Comparison of ENCODE assay signal across 1 cellular context in the genomic region with DNA sequence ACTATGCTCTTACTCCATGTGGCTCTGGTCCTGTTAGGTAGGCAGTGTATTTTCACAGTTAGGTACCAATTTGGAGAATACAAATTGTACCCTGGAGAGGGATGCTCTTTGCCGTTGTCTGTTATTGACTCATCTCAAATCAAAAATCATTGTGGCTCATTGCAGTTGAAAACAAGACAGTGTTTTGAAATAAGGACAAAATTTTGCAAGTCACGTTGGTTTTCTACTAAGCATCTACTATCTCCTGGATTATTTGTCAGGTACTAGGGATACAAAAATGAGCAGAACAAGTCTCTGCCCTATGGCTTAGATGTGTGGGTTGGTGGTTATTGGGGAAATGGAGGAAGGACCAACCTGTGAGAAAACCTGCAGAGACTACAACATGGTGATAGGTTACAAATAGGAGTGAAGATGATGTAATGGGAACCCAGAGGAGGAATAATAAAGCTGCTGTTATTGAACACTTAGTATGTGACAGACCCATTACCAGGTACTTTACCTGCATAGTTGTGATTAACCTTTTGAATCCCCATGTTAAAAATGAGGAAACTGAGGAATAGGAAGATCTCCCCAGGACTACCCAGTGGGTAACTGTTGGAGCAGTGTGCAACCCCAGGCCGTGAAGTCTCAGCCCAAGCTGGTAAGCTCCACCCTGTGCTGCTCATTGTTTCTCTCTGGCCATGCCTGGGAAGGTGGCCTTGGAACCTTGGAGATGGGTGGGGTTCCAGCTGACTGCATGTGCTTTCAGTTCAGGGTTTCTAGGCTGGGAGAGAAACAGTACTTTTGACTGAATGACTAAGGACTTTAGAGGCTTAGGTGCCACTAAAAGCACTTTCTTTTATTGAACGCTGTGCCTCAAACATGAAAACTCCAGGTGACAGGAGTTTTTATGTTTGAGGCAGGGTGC.
TF ChIP-seq lines count a peak whose summit lies in the region.

No MANE protein-coding gene starts in this region.

TF ChIP-seq in HepG2, 621 proteins besides CTCF, POLR2A, EP300 and RAD21 (continued from another document and continues in another):
- TF ChIP-seq, protein P1, sequence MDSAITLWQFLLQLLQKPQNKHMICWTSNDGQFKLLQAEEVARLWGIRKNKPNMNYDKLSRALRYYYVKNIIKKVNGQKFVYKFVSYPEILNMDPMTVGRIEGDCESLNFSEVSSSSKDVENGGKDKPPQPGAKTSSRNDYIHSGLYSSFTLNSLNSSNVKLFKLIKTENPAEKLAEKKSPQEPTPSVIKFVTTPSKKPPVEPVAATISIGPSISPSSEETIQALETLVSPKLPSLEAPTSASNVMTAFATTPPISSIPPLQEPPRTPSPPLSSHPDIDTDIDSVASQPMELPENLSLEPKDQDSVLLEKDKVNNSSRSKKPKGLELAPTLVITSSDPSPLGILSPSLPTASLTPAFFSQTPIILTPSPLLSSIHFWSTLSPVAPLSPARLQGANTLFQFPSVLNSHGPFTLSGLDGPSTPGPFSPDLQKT (CRISPR knock-in tag; IDR thresholded peaks at IDR 0.05; ENCODE audit: borderline replicate concordance): no peak
- TF ChIP-seq ZNF746 (CRISPR knock-in tag; IDR thresholded peaks at IDR 0.05): no peak
- TF ChIP-seq, protein P2, sequence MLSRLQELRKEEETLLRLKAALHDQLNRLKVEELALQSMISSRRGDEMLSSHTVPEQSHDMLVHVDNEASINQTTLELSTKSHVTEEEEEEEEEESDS (CRISPR knock-in tag; IDR thresholded peaks at IDR 0.05; ENCODE audit: borderline replicate concordance): no peak
- TF ChIP-seq ARHGAP35 (CRISPR knock-in tag; IDR thresholded peaks at IDR 0.05; ENCODE audit: borderline replicate concordance): no peak
- no peak for TF ChIP-seq ZNF446 (CRISPR knock-in tag; IDR thresholded peaks at IDR 0.05)
- TF ChIP-seq POLR2AphosphoS5 (IDR thresholded peaks at IDR 0.05; ENCODE audit: low read depth, low read length): no peak
- TF ChIP-seq, protein P3, sequence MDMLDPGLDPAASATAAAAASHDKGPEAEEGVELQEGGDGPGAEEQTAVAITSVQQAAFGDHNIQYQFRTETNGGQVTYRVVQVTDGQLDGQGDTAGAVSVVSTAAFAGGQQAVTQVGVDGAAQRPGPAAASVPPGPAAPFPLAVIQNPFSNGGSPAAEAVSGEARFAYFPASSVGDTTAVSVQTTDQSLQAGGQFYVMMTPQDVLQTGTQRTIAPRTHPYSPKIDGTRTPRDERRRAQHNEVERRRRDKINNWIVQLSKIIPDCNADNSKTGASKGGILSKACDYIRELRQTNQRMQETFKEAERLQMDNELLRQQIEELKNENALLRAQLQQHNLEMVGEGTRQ (IDR thresholded peaks at IDR 0.05; ENCODE audit: low read depth, low read length): no peak
- TF ChIP-seq, protein P3 (CRISPR knock-in tag; IDR thresholded peaks at IDR 0.05; ENCODE audit: borderline replicate concordance): no peak
- TF ChIP-seq RFX1 (IDR thresholded peaks at IDR 0.05): no peak
- TF ChIP-seq ZBTB42 (CRISPR knock-in tag; IDR thresholded peaks at IDR 0.05): no peak
- TF ChIP-seq LCORL (IDR thresholded peaks at IDR 0.05): no peak
- peak; percentile 68; the same call in 1 of the 2 replicates for TF ChIP-seq LCORL (CRISPR knock-in tag; IDR thresholded peaks at IDR 0.05)
- no peak for TF ChIP-seq HNRNPL (IDR thresholded peaks at IDR 0.05; ENCODE audit: low read depth, low read length)
- TF ChIP-seq ZNF556 (CRISPR knock-in tag; IDR thresholded peaks at IDR 0.05; ENCODE audit: borderline replicate concordance): no peak
- no peak for TF ChIP-seq RFXAP (CRISPR knock-in tag; IDR thresholded peaks at IDR 0.05; ENCODE audit: borderline replicate concordance)
- TF ChIP-seq ZNF747 (CRISPR knock-in tag; IDR thresholded peaks at IDR 0.05; ENCODE audit: borderline replicate concordance): peak; percentile 21; the same call in 1 of the 2 replicates
- TF ChIP-seq FOSL1 (CRISPR knock-in tag; IDR thresholded peaks at IDR 0.05; ENCODE audit: borderline replicate concordance): no peak
- TF ChIP-seq MZF1 (CRISPR knock-in tag; IDR thresholded peaks at IDR 0.05; ENCODE audit: borderline replicate concordance): no peak
- TF ChIP-seq, protein P4, sequence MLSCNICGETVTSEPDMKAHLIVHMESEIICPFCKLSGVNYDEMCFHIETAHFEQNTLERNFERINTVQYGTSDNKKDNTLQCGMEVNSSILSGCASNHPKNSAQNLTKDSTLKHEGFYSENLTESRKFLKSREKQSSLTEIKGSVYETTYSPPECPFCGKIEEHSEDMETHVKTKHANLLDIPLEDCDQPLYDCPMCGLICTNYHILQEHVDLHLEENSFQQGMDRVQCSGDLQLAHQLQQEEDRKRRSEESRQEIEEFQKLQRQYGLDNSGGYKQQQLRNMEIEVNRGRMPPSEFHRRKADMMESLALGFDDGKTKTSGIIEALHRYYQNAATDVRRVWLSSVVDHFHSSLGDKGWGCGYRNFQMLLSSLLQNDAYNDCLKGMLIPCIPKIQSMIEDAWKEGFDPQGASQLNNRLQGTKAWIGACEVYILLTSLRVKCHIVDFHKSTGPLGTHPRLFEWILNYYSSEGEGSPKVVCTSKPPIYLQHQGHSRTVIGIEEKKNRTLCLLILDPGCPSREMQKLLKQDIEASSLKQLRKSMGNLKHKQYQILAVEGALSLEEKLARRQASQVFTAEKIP (CRISPR knock-in tag; IDR thresholded peaks at IDR 0.05; ENCODE audit: borderline replicate concordance): no peak
- TF ChIP-seq ZNF251 (CRISPR knock-in tag; IDR thresholded peaks at IDR 0.05): no peak
- TF ChIP-seq YEATS2 (CRISPR knock-in tag; IDR thresholded peaks at IDR 0.05; ENCODE audit: borderline replicate concordance): no peak; the same call in 1 of the 2 replicates
- no peak for TF ChIP-seq ZFAT (CRISPR knock-in tag; conservative IDR thresholded peaks at IDR 0.05)
- TF ChIP-seq, protein P5, sequence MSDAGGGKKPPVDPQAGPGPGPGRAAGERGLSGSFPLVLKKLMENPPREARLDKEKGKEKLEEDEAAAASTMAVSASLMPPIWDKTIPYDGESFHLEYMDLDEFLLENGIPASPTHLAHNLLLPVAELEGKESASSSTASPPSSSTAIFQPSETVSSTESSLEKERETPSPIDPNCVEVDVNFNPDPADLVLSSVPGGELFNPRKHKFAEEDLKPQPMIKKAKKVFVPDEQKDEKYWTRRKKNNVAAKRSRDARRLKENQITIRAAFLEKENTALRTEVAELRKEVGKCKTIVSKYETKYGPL (CRISPR knock-in tag; IDR thresholded peaks at IDR 0.05): no peak
- no peak for TF ChIP-seq ZNF530 (CRISPR knock-in tag; IDR thresholded peaks at IDR 0.05; ENCODE audit: low read depth)
- TF ChIP-seq HMG20A (CRISPR knock-in tag; IDR thresholded peaks at IDR 0.05; ENCODE audit: borderline replicate concordance): peak; percentile 55; the same call in 1 of the 2 replicates
- TF ChIP-seq, protein P6, sequence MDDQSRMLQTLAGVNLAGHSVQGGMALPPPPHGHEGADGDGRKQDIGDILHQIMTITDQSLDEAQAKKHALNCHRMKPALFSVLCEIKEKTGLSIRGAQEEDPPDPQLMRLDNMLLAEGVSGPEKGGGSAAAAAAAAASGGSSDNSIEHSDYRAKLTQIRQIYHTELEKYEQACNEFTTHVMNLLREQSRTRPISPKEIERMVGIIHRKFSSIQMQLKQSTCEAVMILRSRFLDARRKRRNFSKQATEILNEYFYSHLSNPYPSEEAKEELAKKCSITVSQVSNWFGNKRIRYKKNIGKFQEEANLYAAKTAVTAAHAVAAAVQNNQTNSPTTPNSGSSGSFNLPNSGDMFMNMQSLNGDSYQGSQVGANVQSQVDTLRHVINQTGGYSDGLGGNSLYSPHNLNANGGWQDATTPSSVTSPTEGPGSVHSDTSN (CRISPR knock-in tag; IDR thresholded peaks at IDR 0.05; ENCODE audit: borderline replicate concordance): no peak
- TF ChIP-seq, protein P7, sequence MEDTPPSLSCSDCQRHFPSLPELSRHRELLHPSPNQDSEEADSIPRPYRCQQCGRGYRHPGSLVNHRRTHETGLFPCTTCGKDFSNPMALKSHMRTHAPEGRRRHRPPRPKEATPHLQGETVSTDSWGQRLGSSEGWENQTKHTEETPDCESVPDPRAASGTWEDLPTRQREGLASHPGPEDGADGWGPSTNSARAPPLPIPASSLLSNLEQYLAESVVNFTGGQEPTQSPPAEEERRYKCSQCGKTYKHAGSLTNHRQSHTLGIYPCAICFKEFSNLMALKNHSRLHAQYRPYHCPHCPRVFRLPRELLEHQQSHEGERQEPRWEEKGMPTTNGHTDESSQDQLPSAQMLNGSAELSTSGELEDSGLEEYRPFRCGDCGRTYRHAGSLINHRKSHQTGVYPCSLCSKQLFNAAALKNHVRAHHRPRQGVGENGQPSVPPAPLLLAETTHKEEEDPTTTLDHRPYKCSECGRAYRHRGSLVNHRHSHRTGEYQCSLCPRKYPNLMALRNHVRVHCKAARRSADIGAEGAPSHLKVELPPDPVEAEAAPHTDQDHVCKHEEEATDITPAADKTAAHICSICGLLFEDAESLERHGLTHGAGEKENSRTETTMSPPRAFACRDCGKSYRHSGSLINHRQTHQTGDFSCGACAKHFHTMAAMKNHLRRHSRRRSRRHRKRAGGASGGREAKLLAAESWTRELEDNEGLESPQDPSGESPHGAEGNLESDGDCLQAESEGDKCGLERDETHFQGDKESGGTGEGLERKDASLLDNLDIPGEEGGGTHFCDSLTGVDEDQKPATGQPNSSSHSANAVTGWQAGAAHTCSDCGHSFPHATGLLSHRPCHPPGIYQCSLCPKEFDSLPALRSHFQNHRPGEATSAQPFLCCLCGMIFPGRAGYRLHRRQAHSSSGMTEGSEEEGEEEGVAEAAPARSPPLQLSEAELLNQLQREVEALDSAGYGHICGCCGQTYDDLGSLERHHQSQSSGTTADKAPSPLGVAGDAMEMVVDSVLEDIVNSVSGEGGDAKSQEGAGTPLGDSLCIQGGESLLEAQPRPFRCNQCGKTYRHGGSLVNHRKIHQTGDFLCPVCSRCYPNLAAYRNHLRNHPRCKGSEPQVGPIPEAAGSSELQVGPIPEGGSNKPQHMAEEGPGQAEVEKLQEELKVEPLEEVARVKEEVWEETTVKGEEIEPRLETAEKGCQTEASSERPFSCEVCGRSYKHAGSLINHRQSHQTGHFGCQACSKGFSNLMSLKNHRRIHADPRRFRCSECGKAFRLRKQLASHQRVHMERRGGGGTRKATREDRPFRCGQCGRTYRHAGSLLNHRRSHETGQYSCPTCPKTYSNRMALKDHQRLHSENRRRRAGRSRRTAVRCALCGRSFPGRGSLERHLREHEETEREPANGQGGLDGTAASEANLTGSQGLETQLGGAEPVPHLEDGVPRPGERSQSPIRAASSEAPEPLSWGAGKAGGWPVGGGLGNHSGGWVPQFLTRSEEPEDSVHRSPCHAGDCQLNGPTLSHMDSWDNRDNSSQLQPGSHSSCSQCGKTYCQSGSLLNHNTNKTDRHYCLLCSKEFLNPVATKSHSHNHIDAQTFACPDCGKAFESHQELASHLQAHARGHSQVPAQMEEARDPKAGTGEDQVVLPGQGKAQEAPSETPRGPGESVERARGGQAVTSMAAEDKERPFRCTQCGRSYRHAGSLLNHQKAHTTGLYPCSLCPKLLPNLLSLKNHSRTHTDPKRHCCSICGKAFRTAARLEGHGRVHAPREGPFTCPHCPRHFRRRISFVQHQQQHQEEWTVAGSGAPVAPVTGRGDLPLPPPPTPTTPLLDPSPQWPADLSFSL (CRISPR knock-in tag; IDR thresholded peaks at IDR 0.05): no peak
- TF ChIP-seq TBP (CRISPR knock-in tag; IDR thresholded peaks at IDR 0.05): no peak
- TF ChIP-seq ZMYM4 (CRISPR knock-in tag; IDR thresholded peaks at IDR 0.05): 0 out of 2 replicates have a peak, but pooled peaks have one; percentile 31
- TF ChIP-seq, protein P8, sequence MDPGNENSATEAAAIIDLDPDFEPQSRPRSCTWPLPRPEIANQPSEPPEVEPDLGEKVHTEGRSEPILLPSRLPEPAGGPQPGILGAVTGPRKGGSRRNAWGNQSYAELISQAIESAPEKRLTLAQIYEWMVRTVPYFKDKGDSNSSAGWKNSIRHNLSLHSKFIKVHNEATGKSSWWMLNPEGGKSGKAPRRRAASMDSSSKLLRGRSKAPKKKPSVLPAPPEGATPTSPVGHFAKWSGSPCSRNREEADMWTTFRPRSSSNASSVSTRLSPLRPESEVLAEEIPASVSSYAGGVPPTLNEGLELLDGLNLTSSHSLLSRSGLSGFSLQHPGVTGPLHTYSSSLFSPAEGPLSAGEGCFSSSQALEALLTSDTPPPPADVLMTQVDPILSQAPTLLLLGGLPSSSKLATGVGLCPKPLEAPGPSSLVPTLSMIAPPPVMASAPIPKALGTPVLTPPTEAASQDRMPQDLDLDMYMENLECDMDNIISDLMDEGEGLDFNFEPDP (CRISPR knock-in tag; conservative IDR thresholded peaks at IDR 0.05): no peak
- TF ChIP-seq ZNF550 (CRISPR knock-in tag; IDR thresholded peaks at IDR 0.05; ENCODE audit: borderline replicate concordance): no peak
- no peak for TF ChIP-seq MATR3 (CRISPR knock-in tag; IDR thresholded peaks at IDR 0.05)
- TF ChIP-seq, protein P9, sequence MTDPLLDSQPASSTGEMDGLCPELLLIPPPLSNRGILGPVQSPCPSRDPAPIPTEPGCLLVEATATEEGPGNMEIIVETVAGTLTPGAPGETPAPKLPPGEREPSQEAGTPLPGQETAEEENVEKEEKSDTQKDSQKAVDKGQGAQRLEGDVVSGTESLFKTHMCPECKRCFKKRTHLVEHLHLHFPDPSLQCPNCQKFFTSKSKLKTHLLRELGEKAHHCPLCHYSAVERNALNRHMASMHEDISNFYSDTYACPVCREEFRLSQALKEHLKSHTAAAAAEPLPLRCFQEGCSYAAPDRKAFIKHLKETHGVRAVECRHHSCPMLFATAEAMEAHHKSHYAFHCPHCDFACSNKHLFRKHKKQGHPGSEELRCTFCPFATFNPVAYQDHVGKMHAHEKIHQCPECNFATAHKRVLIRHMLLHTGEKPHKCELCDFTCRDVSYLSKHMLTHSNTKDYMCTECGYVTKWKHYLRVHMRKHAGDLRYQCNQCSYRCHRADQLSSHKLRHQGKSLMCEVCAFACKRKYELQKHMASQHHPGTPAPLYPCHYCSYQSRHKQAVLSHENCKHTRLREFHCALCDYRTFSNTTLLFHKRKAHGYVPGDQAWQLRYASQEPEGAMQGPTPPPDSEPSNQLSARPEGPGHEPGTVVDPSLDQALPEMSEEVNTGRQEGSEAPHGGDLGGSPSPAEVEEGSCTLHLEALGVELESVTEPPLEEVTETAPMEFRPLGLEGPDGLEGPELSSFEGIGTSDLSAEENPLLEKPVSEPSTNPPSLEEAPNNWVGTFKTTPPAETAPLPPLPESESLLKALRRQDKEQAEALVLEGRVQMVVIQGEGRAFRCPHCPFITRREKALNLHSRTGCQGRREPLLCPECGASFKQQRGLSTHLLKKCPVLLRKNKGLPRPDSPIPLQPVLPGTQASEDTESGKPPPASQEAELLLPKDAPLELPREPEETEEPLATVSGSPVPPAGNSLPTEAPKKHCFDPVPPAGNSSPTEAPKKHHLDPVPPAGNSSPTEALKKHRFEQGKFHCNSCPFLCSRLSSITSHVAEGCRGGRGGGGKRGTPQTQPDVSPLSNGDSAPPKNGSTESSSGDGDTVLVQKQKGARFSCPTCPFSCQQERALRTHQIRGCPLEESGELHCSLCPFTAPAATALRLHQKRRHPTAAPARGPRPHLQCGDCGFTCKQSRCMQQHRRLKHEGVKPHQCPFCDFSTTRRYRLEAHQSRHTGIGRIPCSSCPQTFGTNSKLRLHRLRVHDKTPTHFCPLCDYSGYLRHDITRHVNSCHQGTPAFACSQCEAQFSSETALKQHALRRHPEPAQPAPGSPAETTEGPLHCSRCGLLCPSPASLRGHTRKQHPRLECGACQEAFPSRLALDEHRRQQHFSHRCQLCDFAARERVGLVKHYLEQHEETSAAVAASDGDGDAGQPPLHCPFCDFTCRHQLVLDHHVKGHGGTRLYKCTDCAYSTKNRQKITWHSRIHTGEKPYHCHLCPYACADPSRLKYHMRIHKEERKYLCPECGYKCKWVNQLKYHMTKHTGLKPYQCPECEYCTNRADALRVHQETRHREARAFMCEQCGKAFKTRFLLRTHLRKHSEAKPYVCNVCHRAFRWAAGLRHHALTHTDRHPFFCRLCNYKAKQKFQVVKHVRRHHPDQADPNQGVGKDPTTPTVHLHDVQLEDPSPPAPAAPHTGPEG (CRISPR knock-in tag; IDR thresholded peaks at IDR 0.05): no peak
